ENCODE assay signal across 25 cellular contexts in genomic region chr14:58697266-58697926, GRCh38.
"Had no signal": no experiment of that assay in that cellular context is flagged by ENCODE, and none has a peak within 500 bp of the region (broad histone marks: within the 10 kb centered on the region; RNA-seq: fewer than 3 reads in every experiment).

No MANE protein-coding gene starts in this region.

- H3K27ac Mint-ChIP-seq: activated naive CD4-positive, alpha-beta T cell treated with anti-CD3 and anti-CD28 coated beads, Interleukin-2, amount 50 U/mL, for 24 hours; effector memory CD8-positive, alpha-beta T cell; mesothelial cell of epicardium; natural killer cell; T-cell; T-helper 2 cell treated with Interferon-gamma antibody and Interleukin-4, amounts not matched to agents 5 μg/mL and 100 μg/mL, for 36 hours had no signal

- H3K27ac ChIP-seq: brain microvascular endothelial cell, neutrophil, pancreas, thoracic aorta, upper lobe of left lung, VCaP had no signal

- DNase-seq: activated CD4-positive, alpha-beta T cell treated with anti-CD3 and anti-CD28 coated beads, Interleukin-2, amount 50 U/mL, for 1 hour; activated CD4-positive, CD25-positive, alpha-beta regulatory T cell treated with anti-CD3 and anti-CD28 coated beads, Interleukin-2, amount 50 U/mL, for 72 hours; activated gamma-delta T cell treated with Interleukin-2 at 50 U/mL for 16 hours; activated T-cell treated with anti-CD3 and anti-CD28 coated beads, Interleukin-2, amount 50 U/mL, for 1 hour; aorta; brain microvascular endothelial cell; effector memory CD8-positive, alpha-beta T cell; islet precursor cell; natural killer cell; pancreas; right cardiac atrium; stimulated activated CD4-positive, alpha-beta T cell treated with anti-CD3 and anti-CD28 coated beads, Interleukin-4, amount 100 ng/mL, for 24 hours; stimulated activated naive CD4-positive, alpha-beta T cell treated with Interleukin-2 at 50 U/mL for 16 hours; T-cell; upper lobe of left lung had no signal

- H3K4me3 Mint-ChIP-seq: activated naive CD4-positive, alpha-beta T cell treated with anti-CD3 and anti-CD28 coated beads, Interleukin-2, amount 50 U/mL, for 24 hours; effector memory CD8-positive, alpha-beta T cell; mesothelial cell of epicardium; natural killer cell; T-cell; T-helper 2 cell treated with Interferon-gamma antibody and Interleukin-4, amounts not matched to agents 5 μg/mL and 100 μg/mL, for 36 hours had no signal

- H3K9me3 ChIP-seq: neutrophil, pancreas, thoracic aorta, upper lobe of left lung had no signal

- H3K36me3 ChIP-seq: brain microvascular endothelial cell, neutrophil, pancreas, thoracic aorta, upper lobe of left lung had no signal

- H3K4me1 Mint-ChIP-seq: activated naive CD4-positive, alpha-beta T cell treated with anti-CD3 and anti-CD28 coated beads, Interleukin-2, amount 50 U/mL, for 24 hours; natural killer cell; T-cell had no signal

- ATAC-seq: effector memory CD8-positive, alpha-beta T cell; esophagus mucosa; left lobe of liver; natural killer cell; pancreas; right cardiac atrium; T-cell had no signal

- H3K4me3 ChIP-seq: dorsolateral prefrontal cortex, lung, pancreas, thoracic aorta, upper lobe of left lung had no signal

- H3K9me3 Mint-ChIP-seq: activated naive CD4-positive, alpha-beta T cell treated with anti-CD3 and anti-CD28 coated beads, Interleukin-2, amount 50 U/mL, for 24 hours; effector memory CD8-positive, alpha-beta T cell; mesothelial cell of epicardium; natural killer cell; T-cell; T-helper 2 cell treated with Interferon-gamma antibody and Interleukin-4, amounts not matched to agents 5 μg/mL and 100 μg/mL, for 36 hours had no signal

- H3K36me3 Mint-ChIP-seq: mesothelial cell of epicardium, natural killer cell, T-cell had no signal

- H3K4me1 ChIP-seq: pancreas had no signal

- H3K27me3 Mint-ChIP-seq: activated naive CD4-positive, alpha-beta T cell treated with anti-CD3 and anti-CD28 coated beads, Interleukin-2, amount 50 U/mL, for 24 hours; T-cell had no signal

- H3K27me3 ChIP-seq: brain microvascular endothelial cell, dorsolateral prefrontal cortex, neutrophil, pancreas, upper lobe of left lung had no signal
